Comparison of ENCODE assay signal across 8 cellular contexts in the genomic region with DNA sequence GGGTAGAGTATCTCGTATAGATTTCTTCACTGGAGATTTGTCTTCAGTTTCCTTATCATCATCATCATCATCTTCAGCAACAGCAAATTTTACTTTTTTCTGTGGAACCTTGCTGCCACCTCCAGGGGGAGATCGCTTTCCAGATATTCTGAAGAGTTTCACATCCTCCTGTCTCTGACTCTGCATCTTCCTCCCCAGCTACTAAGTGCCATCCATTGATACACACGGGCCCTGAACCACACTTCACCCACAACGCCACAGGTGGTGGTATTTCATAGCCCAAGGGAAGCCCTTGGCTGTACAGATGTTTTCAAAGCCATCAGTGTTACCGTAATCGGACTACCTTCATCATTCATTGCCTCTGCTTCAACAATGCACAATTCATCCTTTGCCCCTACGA.
DNase-seq lines count a peak whose midpoint lies in the region; ATAC-seq and TF ChIP-seq lines count a peak whose summit lies in the region.

No MANE protein-coding gene starts in this region.

- WGBS in heart right ventricle, 2 donors = 71 to 73% methylated on average over 7 of the region's 7 CpGs
- whole genome bisulfite sequencing in right cardiac atrium = 68% methylated on average over 7 of the region's 7 CpGs

- peaks cover 0 to 7% (median 0%) of the 10 kb centered on the region in 9 donors for H3K36me3 ChIP-seq in heart right ventricle

- H3K27ac ChIP-seq in heart right ventricle (peak overlapping the region in 7 of 10 donors; percentile 26 to 68 (median 45)), right cardiac atrium (ENCODE audit: low read length) (no peak overlapping the region)

- DNase-seq in heart right ventricle = no peak
- no peak for DNase-seq in right cardiac atrium
- DNase-seq in activated CD4-positive, alpha-beta T cell treated with anti-CD3 and anti-CD28 coated beads, Interleukin-2, amount 50 U/mL, for 48 hours = peak; percentile 56 to 68
- DNase-seq in germinal center (ENCODE audit: low spot score) = peak; percentile 81
- DNase-seq in epidermal melanocyte (ENCODE audit: insufficient read length, low spot score) = no peak
- DNase-seq in NCI-H2227 (lab: John Stamatoyannopoulos, UW; ENCODE audit: unreplicated experiment) = no peak

- ATAC-seq in heart right ventricle (peak in 4 of 8 donors; percentile 21 to 40 (median 27)), right cardiac atrium (no peak), HG03378 (IDR thresholded peaks at IDR 0.05; ENCODE audit: unreplicated experiment) (peak; percentile 54), HG03571 (IDR thresholded peaks at IDR 0.05; ENCODE audit: unreplicated experiment) (no peak)

- intact Hi-C loops in heart right ventricle (cut with DNase I) (loop anchor here in 3 of 10 donors (5.0 kb wide), 2 partner anchors 71 to 79 kb away; no protein-coding TSS in a partner anchor), right cardiac atrium (cut with DNase I) (no loop called here)

- H3K27me3 ChIP-seq in heart right ventricle (no peaks in the 10 kb centered on the region), right cardiac atrium (ENCODE audit: control insufficient read depth, insufficient read depth) (no peaks in the 10 kb centered on the region)

- H3K9me3 ChIP-seq in heart right ventricle (no peaks in the 10 kb centered on the region), right cardiac atrium (ENCODE audit: control insufficient read depth, low read length) (no peaks in the 10 kb centered on the region)

- H3K4me1 ChIP-seq in heart right ventricle (peaks cover 4 to 71% (median 43%) of the 10 kb centered on the region in 9 donors), right cardiac atrium (ENCODE audit: control insufficient read depth, insufficient read depth, low read length) (peaks cover 1% of the 10 kb centered on the region)

- peak in 6 of 9 donors; percentile 21 to 52 (median 40) for TF ChIP-seq CTCF in heart right ventricle (IDR thresholded peaks at IDR 0.05)

- H3K4me3 ChIP-seq in heart right ventricle (no peak overlapping the region), right cardiac atrium (ENCODE audit: low read length) (no peak overlapping the region)

Comparison
In these comparisons a context has a peak if more than half of its experiments do, and no peak if none do; other contexts are left out.
1. DNase-seq: peak in activated CD4-positive, alpha-beta T cell treated with anti-CD3 and anti-CD28 coated beads, Interleukin-2, amount 50 U/mL, for 48 hours (2 of 2) and germinal center (single experiment); none in heart right ventricle (0 of 2), right cardiac atrium (0 of 3), epidermal melanocyte (single experiment) and NCI-H2227 (single experiment).